ENCODE assay signal across 1 cellular context in the genomic region with DNA sequence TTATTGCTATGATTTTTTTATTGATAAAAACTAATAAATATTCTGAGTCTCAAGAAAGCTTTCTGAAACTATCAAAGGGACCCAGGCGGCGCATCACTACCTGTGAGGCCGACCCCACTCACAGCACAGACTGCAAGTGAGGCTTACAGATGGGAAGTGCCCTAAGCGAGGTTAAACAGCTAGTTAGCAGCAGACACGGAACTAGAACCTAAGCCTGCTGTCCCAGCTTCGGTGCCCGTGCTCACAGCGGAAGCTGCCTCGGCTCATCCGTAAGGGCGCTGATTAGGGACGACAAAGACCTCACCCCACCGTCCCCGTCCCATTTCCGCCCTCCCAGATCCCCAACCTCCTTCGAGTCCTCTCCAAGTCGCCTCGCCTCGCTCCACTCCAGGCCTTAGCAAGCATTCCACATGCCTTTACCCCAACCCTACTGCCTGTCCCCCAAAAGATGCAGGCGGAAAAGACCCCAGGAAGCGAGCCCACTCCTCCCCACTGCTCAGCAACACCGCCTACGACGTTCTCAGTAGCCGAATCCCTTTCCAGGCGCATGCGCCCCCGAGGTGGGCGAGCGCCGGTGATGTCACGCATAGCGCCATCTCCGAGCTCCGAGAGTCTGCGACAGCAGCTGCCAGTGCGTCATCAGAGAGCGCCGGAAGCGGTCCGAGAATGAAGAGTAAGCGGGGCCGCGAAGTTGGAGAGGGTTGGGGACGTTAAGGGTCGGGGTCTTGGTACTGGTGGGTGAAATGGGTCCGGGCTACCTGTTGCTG.
TF ChIP-seq lines count a peak whose summit lies in the region.

A gene with protein sequence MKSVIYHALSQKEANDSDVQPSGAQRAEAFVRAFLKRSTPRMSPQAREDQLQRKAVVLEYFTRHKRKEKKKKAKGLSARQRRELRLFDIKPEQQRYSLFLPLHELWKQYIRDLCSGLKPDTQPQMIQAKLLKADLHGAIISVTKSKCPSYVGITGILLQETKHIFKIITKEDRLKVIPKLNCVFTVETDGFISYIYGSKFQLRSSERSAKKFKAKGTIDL (plus strand): TSS at position 631 of the 767 bp plus-strand sequence. CDS start 36 bp downstream, at position 667.

TF ChIP-seq in IMR-90, 13 proteins besides CTCF, POLR2A, EP300 and RAD21 (continued from another document):
- TF ChIP-seq, protein P1, sequence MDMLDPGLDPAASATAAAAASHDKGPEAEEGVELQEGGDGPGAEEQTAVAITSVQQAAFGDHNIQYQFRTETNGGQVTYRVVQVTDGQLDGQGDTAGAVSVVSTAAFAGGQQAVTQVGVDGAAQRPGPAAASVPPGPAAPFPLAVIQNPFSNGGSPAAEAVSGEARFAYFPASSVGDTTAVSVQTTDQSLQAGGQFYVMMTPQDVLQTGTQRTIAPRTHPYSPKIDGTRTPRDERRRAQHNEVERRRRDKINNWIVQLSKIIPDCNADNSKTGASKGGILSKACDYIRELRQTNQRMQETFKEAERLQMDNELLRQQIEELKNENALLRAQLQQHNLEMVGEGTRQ (IDR thresholded peaks at IDR 0.05; ENCODE audit: low read depth, low read length): 0 out of 2 replicates have a peak, but pooled peaks have one; percentile 20
- TF ChIP-seq MAFK (IDR thresholded peaks at IDR 0.05; ENCODE audit: low read depth, low read length) (no peak), CHD1 (IDR thresholded peaks at IDR 0.05; ENCODE audit: low read depth, low read length) (no peak), MAZ (IDR thresholded peaks at IDR 0.05; ENCODE audit: borderline replicate concordance, low read depth, low read length) (peak; percentile 74; the same call in 1 of the 2 replicates), MXI1 (IDR thresholded peaks at IDR 0.05; ENCODE audit: borderline replicate concordance, low read depth, low read length) (peak; percentile 51; the same call in 1 of the 2 replicates), BHLHE40 (IDR thresholded peaks at IDR 0.05; ENCODE audit: low read depth, low read length) (no peak), FOS (IDR thresholded peaks at IDR 0.05; ENCODE audit: low read depth, low read length) (no peak), SMC3 (IDR thresholded peaks at IDR 0.05; ENCODE audit: low read depth, low read length) (no peak), RFX5 (IDR thresholded peaks at IDR 0.05; ENCODE audit: low read depth, low read length) (no peak)
- TF ChIP-seq, protein P2, sequence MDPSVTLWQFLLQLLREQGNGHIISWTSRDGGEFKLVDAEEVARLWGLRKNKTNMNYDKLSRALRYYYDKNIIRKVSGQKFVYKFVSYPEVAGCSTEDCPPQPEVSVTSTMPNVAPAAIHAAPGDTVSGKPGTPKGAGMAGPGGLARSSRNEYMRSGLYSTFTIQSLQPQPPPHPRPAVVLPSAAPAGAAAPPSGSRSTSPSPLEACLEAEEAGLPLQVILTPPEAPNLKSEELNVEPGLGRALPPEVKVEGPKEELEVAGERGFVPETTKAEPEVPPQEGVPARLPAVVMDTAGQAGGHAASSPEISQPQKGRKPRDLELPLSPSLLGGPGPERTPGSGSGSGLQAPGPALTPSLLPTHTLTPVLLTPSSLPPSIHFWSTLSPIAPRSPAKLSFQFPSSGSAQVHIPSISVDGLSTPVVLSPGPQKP (IDR thresholded peaks at IDR 0.05; ENCODE audit: borderline replicate concordance, low read depth, low read length): no peak
